8 cellular contexts compared by ENCODE assay signal in genomic region chr15:89206908-89207331, GRCh38. TPM values are rescaled to one million over a fixed set of nuclear protein-coding genes. Genes with fewer than 3 reads are reported as not detected.
A peak's percentile ranks its signal among the peaks of the same experiment; 100 is the strongest.
DNase-seq lines count a peak whose midpoint lies in the region; ATAC-seq lines count a peak whose summit lies in the region.

No MANE protein-coding gene starts in this region.

- DNase-seq in NCI-H524 (lab: John Stamatoyannopoulos, UW) (peak; percentile 69 to 78), NCI-H524 treated with DMSO at 0.1 percent for 48 hours (lab: John Stamatoyannopoulos, UW) (no peak), NCI-H526 treated with DMSO at 0.1 percent for 48 hours (lab: John Stamatoyannopoulos, UW) (peak; percentile 23), dermis blood vessel endothelial cell (peak; percentile 84), lung microvascular endothelial cell (ENCODE audit: low read depth in 2 of 2) (peak; percentile 69 to 80)
- peak; percentile 59 to 64 for DNase-seq in activated CD4-positive, alpha-beta T cell treated with anti-CD3 and anti-CD28 coated beads, Interleukin-2, amount 50 U/mL, for 4 hours
- DNase-seq in stimulated activated CD4-positive, alpha-beta T cell treated with anti-CD3 and anti-CD28 coated beads, TNF-alpha, amount 100 ng/mL, for 48 hours (ENCODE audit: low read depth in 3 of 3) = peak; percentile 50 to 66 (median 60)

- peak; percentile 58 for ATAC-seq in HG03064 (IDR thresholded peaks at IDR 0.05; ENCODE audit: low read depth, unreplicated experiment)

RNA-seq across cellular contexts. Expression of gene RLBP1, which starts 14.5 kb away (rescaled TPM):
- not detected in 2 replicates for total RNA-seq in dermis blood vessel endothelial cell
- total RNA-seq in lung microvascular endothelial cell = not detected in 2 replicates

RNA-seq across cellular contexts. Expression of gene FANCI, which starts 36.9 kb away (rescaled TPM):
- total RNA-seq in dermis blood vessel endothelial cell (23.1 and 59.0 TPM in 2 replicates), lung microvascular endothelial cell (9.7 and 19.4 TPM in 2 replicates)
